ENCODE assay signal across 14 cellular contexts in the genomic region with DNA sequence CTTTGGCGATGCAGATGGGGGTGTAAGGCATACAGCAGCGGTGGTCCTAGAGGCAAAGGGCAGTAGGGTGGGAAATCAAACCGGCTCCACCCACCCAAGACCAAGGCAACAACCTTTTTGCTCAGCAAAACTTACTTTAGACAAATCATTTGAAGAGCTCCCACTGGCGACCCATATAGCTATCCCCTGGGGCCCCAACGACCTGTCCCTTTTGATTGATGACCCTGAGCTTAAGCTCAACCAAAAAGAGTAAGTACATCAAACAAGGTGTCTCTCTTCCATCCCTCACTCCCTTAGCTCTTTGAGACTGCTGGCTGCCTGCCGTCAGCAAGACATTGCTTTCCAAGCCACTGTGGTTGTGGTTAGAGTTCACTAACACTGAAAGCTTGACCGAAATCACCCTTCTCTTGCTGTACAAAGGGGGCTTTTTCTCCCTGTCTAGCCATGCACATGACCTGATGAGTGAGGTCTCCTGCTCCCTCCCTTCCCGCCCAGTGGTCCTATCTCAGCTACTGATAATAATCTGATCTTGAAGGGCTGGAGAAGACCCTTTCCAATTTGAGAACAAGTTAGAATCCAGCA.
DNase-seq lines count a peak whose midpoint lies in the region; ATAC-seq and TF ChIP-seq lines count a peak whose summit lies in the region.
"Had no signal": no experiment of that assay in that cellular context is flagged by ENCODE, and none has a peak within 500 bp of the region (broad histone marks: within the 10 kb centered on the region; RNA-seq: fewer than 3 reads in every experiment).

No MANE protein-coding gene starts in this region.

- no peak overlapping the region for H3K4me3 ChIP-seq in WERI-Rb-1 (ENCODE audit: low read depth, low read length)
- H3K4me3 ChIP-seq: left lung had no signal

- DNase-seq in GM10266 (ENCODE audit: extremely low spot score) (peak; percentile 23), WERI-Rb-1 (no peak)
- no peak for DNase-seq in activated CD4-positive, alpha-beta T cell treated with anti-CD3 and anti-CD28 coated beads for 1 hour
- no peak for DNase-seq in stimulated activated naive CD4-positive, alpha-beta T cell (lab: John Stamatoyannopoulos, UW)
- DNase-seq: activated CD4-positive, alpha-beta memory T cell treated with anti-CD3 and anti-CD28 coated beads for 36 hours; activated naive CD8-positive, alpha-beta T cell treated with anti-CD3 and anti-CD28 coated beads, Interleukin-2, amount 10 ng/mL, durations not matched to agents 7 days and 5 days; left lung; NCI-H1694 had no signal

- no peaks in the 10 kb centered on the region for H3K27me3 ChIP-seq in WERI-Rb-1 (ENCODE audit: insufficient read depth, low read depth, severe bottlenecking)
- H3K27me3 ChIP-seq: left lung, neutrophil had no signal

- H3K9me3 ChIP-seq in KOPT-K1 (ENCODE audit: insufficient read depth, low read length, poor library complexity, severe bottlenecking), result no peaks in the 10 kb centered on the region
- no peaks in the 10 kb centered on the region for H3K9me3 ChIP-seq in WERI-Rb-1 (ENCODE audit: severe bottlenecking)
- H3K9me3 ChIP-seq: left lung, neutrophil had no signal

- H3K27ac ChIP-seq in KOPT-K1 (ENCODE audit: low read depth, low read length, poor library complexity, severe bottlenecking) (peak overlapping the region; percentile 52), WERI-Rb-1 (no peak overlapping the region)
- H3K27ac ChIP-seq: left lung, neutrophil had no signal

- peak; percentile 71 for ATAC-seq in GM19351 (IDR thresholded peaks at IDR 0.05; ENCODE audit: unreplicated experiment)
- ATAC-seq in HG02870 (IDR thresholded peaks at IDR 0.05; ENCODE audit: unreplicated experiment), result peak; percentile 85
- ATAC-seq in GM21528 (IDR thresholded peaks at IDR 0.05; ENCODE audit: low FRiP score, unreplicated experiment), result no peak
- ATAC-seq: left lung; stimulated activated memory B cell treated with anti-CD40 and anti-IgM and Interleukin-4, amounts not matched to agents 10 μg/mL and 1 μg/mL and 100 μg/mL, for 72 hours had no signal

- H3K36me3 ChIP-seq in KOPT-K1 (ENCODE audit: insufficient read depth, low read length) (peaks cover 86% of the 10 kb centered on the region), WERI-Rb-1 (peaks cover 33% of the 10 kb centered on the region)

- no peak for TF ChIP-seq CTCF in GM10266 (IDR thresholded peaks at IDR 0.05; ENCODE audit: control insufficient read depth, insufficient read depth, low read depth, missing control alignments)
- TF ChIP-seq CTCF in WERI-Rb-1 (IDR thresholded peaks at IDR 0.05; ENCODE audit: low read depth, low read length), result no peak
